Comparison of ENCODE assay signal across 9 cellular contexts in the genomic region with DNA sequence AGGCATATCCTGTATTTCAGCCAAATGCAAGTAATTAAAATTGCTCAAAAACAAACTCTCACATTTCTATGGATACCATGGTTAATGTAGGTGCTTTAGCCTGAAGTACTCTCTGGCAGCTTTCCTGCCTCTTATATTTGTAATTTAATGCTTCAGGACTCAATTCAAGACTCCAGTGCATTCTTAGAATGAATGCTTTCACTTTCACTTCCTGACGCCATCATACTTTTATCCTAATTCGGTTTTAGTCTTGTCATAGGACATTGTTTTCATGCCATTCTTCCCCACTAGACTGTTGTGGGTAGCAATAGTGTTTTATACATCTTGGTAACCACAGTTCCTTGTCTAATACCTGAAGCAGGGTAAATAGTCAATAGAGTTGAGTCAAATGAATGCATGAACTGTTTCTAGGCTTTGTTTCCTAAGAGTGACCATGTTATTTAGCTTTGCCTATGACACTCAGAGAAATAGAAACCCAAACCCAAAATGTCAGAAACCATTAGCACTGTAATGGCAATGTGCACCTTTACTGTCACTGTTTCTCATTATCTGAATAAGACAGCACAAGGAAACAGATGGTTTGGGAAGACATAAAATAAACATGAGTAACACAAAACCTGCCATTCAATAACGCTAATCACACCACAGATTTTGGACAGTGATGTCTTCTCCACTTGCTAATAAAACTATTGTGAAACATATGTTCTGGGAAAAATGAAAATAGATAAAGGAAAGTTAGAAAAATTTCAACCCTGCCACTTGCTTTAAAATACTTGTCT.
DNase-seq lines count a peak whose midpoint lies in the region; ATAC-seq and TF ChIP-seq lines count a peak whose summit lies in the region.
"Had no signal": no experiment of that assay in that cellular context is flagged by ENCODE, and none has a peak within 500 bp of the region (broad histone marks: within the 10 kb centered on the region; RNA-seq: fewer than 3 reads in every experiment).

No MANE protein-coding gene starts in this region.

- CTCF ChIA-PET in BJ (lab: Yijun Ruan, JAX): no interaction called here

- no peaks in the 10 kb centered on the region for H3K9me3 ChIP-seq in muscle layer of duodenum (ENCODE audit: control insufficient read depth in 1 of 2, low read length in 2 of 2)
- no peaks in the 10 kb centered on the region for H3K9me3 ChIP-seq in HAP-1
- no peaks in the 10 kb centered on the region for H3K9me3 ChIP-seq in vagina

- H3K36me3 ChIP-seq in BJ (ENCODE audit: control insufficient read depth, insufficient read depth, low read length) (no peaks in the 10 kb centered on the region), muscle layer of duodenum (ENCODE audit: control insufficient read depth in 1 of 2, insufficient read depth in 2 of 2, low read length in 2 of 2) (no peaks in the 10 kb centered on the region), HAP-1 (replicated peaks) (no peaks in the 10 kb centered on the region), vagina (no peaks in the 10 kb centered on the region)

- H3K27ac ChIP-seq in muscle layer of duodenum (ENCODE audit: low read length): no peak overlapping the region
- H3K27ac ChIP-seq in vagina: no peak overlapping the region
- H3K27ac ChIP-seq: RWPE1 had no signal

- no peak for TF ChIP-seq CTCF in BJ (IDR thresholded peaks at IDR 0.05; ENCODE audit: insufficient read depth, low read depth, low read length)
- TF ChIP-seq CTCF in vagina (IDR thresholded peaks at IDR 0.05): no peak

- H3K27me3 ChIP-seq in BJ (ENCODE audit: control insufficient read depth, insufficient read depth, low read length) (no peaks in the 10 kb centered on the region), muscle layer of duodenum (ENCODE audit: low read depth, low read length) (no peaks in the 10 kb centered on the region), HAP-1 (ENCODE audit: low read depth) (no peaks in the 10 kb centered on the region), vagina (no peaks in the 10 kb centered on the region)

- DNase-seq in BJ (ENCODE audit: low read depth): peak; percentile 63
- peak; percentile 84 for DNase-seq in M059J (ENCODE audit: low read depth)
- DNase-seq in T47D (ENCODE audit: low read depth in 1 of 2, low spot score in 1 of 2): peak; percentile 0 to 13
- no peak for DNase-seq in HAP-1 (ENCODE audit: low spot score in 2 of 2)
- no peak for DNase-seq in vagina (ENCODE audit: extremely low spot score in 2 of 2)
- no peak for DNase-seq in occipital lobe (lab: John Stamatoyannopoulos, UW)

- H3K4me1 ChIP-seq in muscle layer of duodenum (ENCODE audit: control insufficient read depth in 1 of 2, insufficient read depth in 2 of 2, low read length in 2 of 2) (no peaks in the 10 kb centered on the region), HAP-1 (no peaks in the 10 kb centered on the region), vagina (no peaks in the 10 kb centered on the region)

- POLR2A ChIA-PET in BJ (lab: Charles Lee): no interaction called here

- intact Hi-C loops in vagina (cut with DNase I): no loop called here

- ATAC-seq in GM21526 (IDR thresholded peaks at IDR 0.05; ENCODE audit: low FRiP score, unreplicated experiment): no peak

- no peak for TF ChIP-seq POLR2A in vagina (IDR thresholded peaks at IDR 0.05)

- in situ Hi-C loops in T47D (cut with HindIII; ENCODE audit: low pct_unique_long_range_greater_than_20kb, low sequenced_read_pairs) (no loop called here), HAP-1 (cut with MboI; ENCODE audit: low sequenced_read_pairs) (no loop called here)

- H3K4me3 ChIP-seq in BJ (ENCODE audit: low read depth, low read length) (peak overlapping the region; percentile 7; the same call in 1 of the 2 replicates), muscle layer of duodenum (ENCODE audit: low read depth in 1 of 2, low read length in 2 of 2) (peak overlapping the region; percentile 19 to 24), HAP-1 (no peak overlapping the region), vagina (peak overlapping the region in 1 of 2 donors; percentile 18)

Comparison
In these comparisons a context has a peak if more than half of its experiments do, and no peak if none do; other contexts are left out.
1. DNase-seq: peak in BJ (single experiment), M059J (single experiment) and T47D (2 of 2); none in HAP-1 (0 of 2), vagina (0 of 2) and occipital lobe (single experiment).